Comparison of ENCODE assay signal across 21 cellular contexts in genomic region chr4:76582817-76583087, GRCh38.
DNase-seq lines count a peak whose midpoint lies in the region; ATAC-seq and TF ChIP-seq lines count a peak whose summit lies in the region.
"Had no signal": no experiment of that assay in that cellular context is flagged by ENCODE, and none has a peak within 500 bp of the region (broad histone marks: within the 10 kb centered on the region; RNA-seq: fewer than 3 reads in every experiment).

No MANE protein-coding gene starts in this region.

- intact Hi-C loops in left colon (cut with DNase I, micrococcal nuclease) (no loop called here), tibial artery (cut with DNase I; ENCODE audit: low total_unique reads) (no loop called here)

- H3K27me3 ChIP-seq in SK-N-SH (ENCODE audit: insufficient read depth) = no peaks in the 10 kb centered on the region
- no peaks in the 10 kb centered on the region for H3K27me3 ChIP-seq in hepatocyte
- no peaks in the 10 kb centered on the region for H3K27me3 ChIP-seq in trophoblast cell (ENCODE audit: insufficient read depth, low read length)
- no peaks in the 10 kb centered on the region for H3K27me3 ChIP-seq in neuronal stem cell (ENCODE audit: control insufficient read depth in 3 of 3, insufficient read depth in 3 of 3, low read depth in 1 of 3, low read length in 3 of 3)
- H3K27me3 ChIP-seq in tibial artery = no peaks in the 10 kb centered on the region
- H3K27me3 ChIP-seq: SJSA1 had no signal

- no peak overlapping the region for H2AFZ ChIP-seq in SK-N-SH (ENCODE audit: low read depth)
- H2AFZ ChIP-seq in hepatocyte = no peak overlapping the region
- H2AFZ ChIP-seq in trophoblast cell (ENCODE audit: insufficient read depth, low read length, poor library complexity) = no peak overlapping the region
- no peak overlapping the region for H2AFZ ChIP-seq in neuronal stem cell (ENCODE audit: low read length)
- H2AFZ ChIP-seq: PC-9 had no signal

- DNase-seq in SK-N-SH = peak; percentile 74
- peak; percentile 17 for DNase-seq in hepatocyte (ENCODE audit: low spot score)
- peak in 1 of 2 donors; percentile 34 for DNase-seq in trophoblast cell
- DNase-seq in neuronal stem cell (ENCODE audit: low spot score) = no peak
- no peak for DNase-seq in left colon
- no peak for DNase-seq in tibial artery
- DNase-seq in stimulated activated CD4-positive, alpha-beta T cell treated with anti-CD3 and anti-CD28 coated beads, Interleukin-12 subunit alpha, Interleukin-12 subunit beta, amount 100 ng/mL, for 4 hours = no peak
- DNase-seq: CD8-positive, alpha-beta memory T cell; DMS 273 treated with DMSO at 0.1 percent for 48 hours; GF-D8; KG1; MM.1S; NCI-H1048; NCI-H1694; NCI-H446 treated with DMSO at 0.1 percent for 48 hours; NCI-H526; NCI-H82; NK-92 treated with Interleukin-12 subunit alpha and Interleukin-12 subunit beta, amount 100 ng/mL, for 24 hours; PC-9; Right ventricle myocardium superior had no signal

- H2BK5ac ChIP-seq in trophoblast cell (ENCODE audit: low read depth, low read length, poor library complexity) (no peak overlapping the region), neuronal stem cell (ENCODE audit: low read length) (no peak overlapping the region)

- H4K8ac ChIP-seq in trophoblast cell (ENCODE audit: low read depth, low read length) (no peak overlapping the region), neuronal stem cell (ENCODE audit: low read depth, low read length) (no peak overlapping the region)

- TF ChIP-seq CTCF in SK-N-SH (IDR thresholded peaks at IDR 0.05) (no peak), hepatocyte (IDR thresholded peaks at IDR 0.05; ENCODE audit: poor library complexity) (no peak), tibial artery (IDR thresholded peaks at IDR 0.05) (no peak)

- H2BK15ac ChIP-seq in neuronal stem cell (ENCODE audit: low read length) = no peak overlapping the region

- H3K27ac ChIP-seq in SK-N-SH (ENCODE audit: low read depth in 2 of 2, low read length in 1 of 2) (peak overlapping the region; percentile 62 to 100; a peak in 3 of 4 replicates), hepatocyte (peak overlapping the region; percentile 24), trophoblast cell (ENCODE audit: low read depth, low read length) (peak overlapping the region; percentile 35), neuronal stem cell (replicated peaks; ENCODE audit: low read length) (no peak overlapping the region), tibial artery (no peak overlapping the region)
- H3K27ac ChIP-seq: PC-9, SJSA1 had no signal

- no peak overlapping the region for H3K23ac ChIP-seq in trophoblast cell (ENCODE audit: low read length)
- H3K23ac ChIP-seq in neuronal stem cell (ENCODE audit: low read depth, low read length, poor library complexity) = no peak overlapping the region

- peaks cover 11% of the 10 kb centered on the region for H3K79me1 ChIP-seq in trophoblast cell (ENCODE audit: low read length)
- H3K79me1 ChIP-seq in neuronal stem cell (ENCODE audit: low read depth, low read length) = no peaks in the 10 kb centered on the region

- TF ChIP-seq RAD21 in SK-N-SH (IDR thresholded peaks at IDR 0.05; ENCODE audit: low read length) = no peak

- CTCF ChIA-PET in SK-N-SH (lab: Yijun Ruan, JAX) = interaction anchor here (0.6 to 1.3 kb wide), 3 partner anchors 56 to 512 kb away, joined by 3 read pairs; no protein-coding TSS in a partner anchor

- POLR2A ChIA-PET in SK-N-SH (lab: Yijun Ruan, JAX) = interaction anchor here (1.0 to 4.5 kb wide), 2 partner anchors 79 to 105 kb away, joined by 3 to 16 read pairs; no protein-coding TSS in a partner anchor

- peak overlapping the region; percentile 10 for H2BK12ac ChIP-seq in trophoblast cell (ENCODE audit: low read length)
- no peak overlapping the region for H2BK12ac ChIP-seq in neuronal stem cell (ENCODE audit: low read length)

- H3K79me2 ChIP-seq in SK-N-SH (ENCODE audit: insufficient read depth) (no peaks in the 10 kb centered on the region), hepatocyte (peaks cover 12% of the 10 kb centered on the region), trophoblast cell (ENCODE audit: control insufficient read depth, insufficient read depth, low read length, poor library complexity) (peaks cover 2% of the 10 kb centered on the region)

- H4K91ac ChIP-seq in trophoblast cell (ENCODE audit: low read depth, low read length) (peak overlapping the region; percentile 34), neuronal stem cell (ENCODE audit: low read depth, low read length, poor library complexity) (no peak overlapping the region)

- H3K4me2 ChIP-seq in SK-N-SH (no peak overlapping the region), hepatocyte (no peak overlapping the region), trophoblast cell (ENCODE audit: low read length) (no peak overlapping the region), neuronal stem cell (ENCODE audit: insufficient read depth, low read length, poor library complexity, severe bottlenecking) (no peak overlapping the region)
- H3K4me2 ChIP-seq: PC-9 had no signal

- H4K20me1 ChIP-seq in SK-N-SH (ENCODE audit: insufficient read depth) (no peaks in the 10 kb centered on the region), hepatocyte (ENCODE audit: insufficient read depth, poor library complexity, severe bottlenecking) (no peaks in the 10 kb centered on the region)

- H3K4ac ChIP-seq in trophoblast cell (ENCODE audit: low read depth, low read length) = no peak overlapping the region
- no peak overlapping the region for H3K4ac ChIP-seq in neuronal stem cell (ENCODE audit: low read length)

- H3F3A ChIP-seq in SK-N-SH (replicated peaks; ENCODE audit: insufficient read depth) = peaks cover 7% of the 10 kb centered on the region

- no peak overlapping the region for H3K9ac ChIP-seq in SK-N-SH
- H3K9ac ChIP-seq in trophoblast cell (ENCODE audit: low read length) = no peak overlapping the region
- H3K9ac ChIP-seq in neuronal stem cell (ENCODE audit: low read depth, low read length, poor library complexity) = no peak overlapping the region

- H4K12ac ChIP-seq in trophoblast cell (ENCODE audit: low read depth, low read length) = no peak overlapping the region

- ATAC-seq in left colon = no peak

- H3K4me1 ChIP-seq in SK-N-SH (ENCODE audit: control insufficient read depth in 1 of 2, insufficient read depth in 2 of 2, low read depth in 1 of 2, low read length in 1 of 2) (peaks cover 23 to 47% of the 10 kb centered on the region in 2 experiments), hepatocyte (ENCODE audit: insufficient read depth) (peaks cover 19% of the 10 kb centered on the region), trophoblast cell (ENCODE audit: control insufficient read depth in 1 of 2, insufficient read depth in 2 of 2, low read length in 2 of 2) (peaks cover 12 to 24% of the 10 kb centered on the region in 2 experiments), neuronal stem cell (ENCODE audit: control insufficient read depth in 2 of 2, insufficient read depth in 1 of 2, low read depth in 1 of 2, low read length in 2 of 2) (peaks cover 12 to 23% of the 10 kb centered on the region in 2 donors), tibial artery (peaks cover 0 to 26% (median 6%) of the 10 kb centered on the region in 4 donors)

- H3K36me3 ChIP-seq in SK-N-SH (replicated peaks in 1 of 2; ENCODE audit: control insufficient read depth in 1 of 2, insufficient read depth in 2 of 2, low read length in 1 of 2) (no peaks in the 10 kb centered on the region), hepatocyte (replicated peaks; ENCODE audit: insufficient read depth, low read depth) (no peaks in the 10 kb centered on the region), trophoblast cell (ENCODE audit: control insufficient read depth in 1 of 2, insufficient read depth in 2 of 2, low read length in 2 of 2) (no peaks in the 10 kb centered on the region), neuronal stem cell (replicated peaks in 1 of 2; ENCODE audit: control insufficient read depth in 2 of 2, insufficient read depth in 2 of 2, low read length in 2 of 2) (peaks cover 8 to 24% of the 10 kb centered on the region in 2 donors), tibial artery (no peaks in the 10 kb centered on the region)
- H3K36me3 ChIP-seq: SJSA1 had no signal

- no peak overlapping the region for H3K18ac ChIP-seq in trophoblast cell (ENCODE audit: low read length)
- no peak overlapping the region for H3K18ac ChIP-seq in neuronal stem cell (ENCODE audit: low read length)

- TF ChIP-seq EP300 in SK-N-SH (IDR thresholded peaks at IDR 0.05; ENCODE audit: borderline replicate concordance in 1 of 2, low read depth in 1 of 2, low read length in 1 of 2) = no peak

- H2BK120ac ChIP-seq in trophoblast cell (ENCODE audit: insufficient read depth, low read length, poor library complexity) (no peak overlapping the region), neuronal stem cell (ENCODE audit: low read depth, low read length) (no peak overlapping the region)

- no peak overlapping the region for H3K14ac ChIP-seq in trophoblast cell (ENCODE audit: low read length)
- no peak overlapping the region for H3K14ac ChIP-seq in neuronal stem cell (ENCODE audit: low read length)

- H2AK5ac ChIP-seq in trophoblast cell (ENCODE audit: low read length) (no peak overlapping the region), neuronal stem cell (ENCODE audit: low read depth, low read length) (no peak overlapping the region)

- no peaks in the 10 kb centered on the region for H3K9me3 ChIP-seq in SK-N-SH
- no peaks in the 10 kb centered on the region for H3K9me3 ChIP-seq in hepatocyte (ENCODE audit: low read depth)
- H3K9me3 ChIP-seq in trophoblast cell (ENCODE audit: insufficient read depth, low read depth, low read length) = no peaks in the 10 kb centered on the region
- H3K9me3 ChIP-seq in neuronal stem cell (replicated peaks in 1 of 2; ENCODE audit: control insufficient read depth in 2 of 2, insufficient read depth in 1 of 2, low read depth in 1 of 2, low read length in 2 of 2) = no peaks in the 10 kb centered on the region
- no peaks in the 10 kb centered on the region for H3K9me3 ChIP-seq in tibial artery
- H3K9me3 ChIP-seq: SJSA1 had no signal

- peak overlapping the region in 1 of 2 experiments; percentile 13; a peak in 1 of 4 replicates for H3K4me3 ChIP-seq in SK-N-SH (ENCODE audit: low read depth in 2 of 2, low read length in 1 of 2)
- H3K4me3 ChIP-seq in hepatocyte = no peak overlapping the region
- H3K4me3 ChIP-seq in trophoblast cell (ENCODE audit: low read depth, low read length) = no peak overlapping the region
- no peak overlapping the region for H3K4me3 ChIP-seq in neuronal stem cell (ENCODE audit: low read length in 2 of 2)
- no peak overlapping the region for H3K4me3 ChIP-seq in tibial artery
- H3K4me3 ChIP-seq: PC-9, SJSA1 had no signal

- H3K9me2 ChIP-seq in SK-N-SH (no peaks in the 10 kb centered on the region), hepatocyte (replicated peaks; ENCODE audit: insufficient read depth) (no peaks in the 10 kb centered on the region)

- WGBS in SK-N-SH (ENCODE audit: low lambda C conversion rate) = 66% methylated on average over 3 of the region's 3 CpGs
- 46% methylated on average over 3 of the region's 3 CpGs for WGBS in hepatocyte (ENCODE audit: low lambda C conversion rate, missing lambda C conversion rate)
- WGBS in trophoblast cell (ENCODE audit: extremely low coverage, insufficient coverage, insufficient read length) = no CpG with 5 or more reads among the region's 3 CpGs
- no CpG with 5 or more reads among the region's 3 CpGs for WGBS in neuronal stem cell (ENCODE audit: extremely low coverage in 2 of 2, insufficient read length in 2 of 2, insufficient replicate concordance in 1 of 2), 2 donors

TF ChIP-seq in SK-N-SH, 30 proteins besides CTCF, POLR2A, EP300 and RAD21 (continues in another document):
- TF ChIP-seq GATA2 (CRISPR knock-in tag; IDR thresholded peaks at IDR 0.05) = no peak
- TF ChIP-seq FOXM1 (IDR thresholded peaks at IDR 0.05; ENCODE audit: low read depth) = no peak

Comparison
In these comparisons a context has a peak if more than half of its experiments do, and no peak if none do; other contexts are left out.
1. DNase-seq: peak in SK-N-SH (single experiment) and hepatocyte (single experiment); none in neuronal stem cell (single experiment), left colon (0 of 2), tibial artery (0 of 2) and stimulated activated CD4-positive, alpha-beta T cell treated with anti-CD3 and anti-CD28 coated beads, Interleukin-12 subunit alpha, Interleukin-12 subunit beta, amount 100 ng/mL, for 4 hours (single experiment).
2. H3K27ac ChIP-seq: peak in SK-N-SH (2 of 2), hepatocyte (single experiment) and trophoblast cell (single experiment); none in neuronal stem cell (single experiment) and tibial artery (0 of 2).